In genomic region chr12:7847226-7847963, GRCh38 we compare ENCODE assay signal across 12 cellular contexts. TPM values are rescaled to one million over a fixed set of nuclear protein-coding genes. Genes with fewer than 3 reads are reported as not detected.
DNase-seq lines count a peak whose midpoint lies in the region; ATAC-seq and TF ChIP-seq lines count a peak whose summit lies in the region.
"Not testable (repeated sequence)": the region's sequence is repeated elsewhere in the genome, so short reads cannot be mapped to it uniquely, and the experiment has no call there.
"Had no signal": no experiment of that assay in that cellular context is flagged by ENCODE, and none has a peak within 500 bp of the region (broad histone marks: within the 10 kb centered on the region; RNA-seq: fewer than 3 reads in every experiment).

No MANE protein-coding gene starts in this region.

- not testable (repeated sequence) for TF ChIP-seq CTCF in choroid plexus epithelial cell (conservative IDR thresholded peaks at IDR 0.05; ENCODE audit: low read depth, low read length); mesothelial cell of epicardium (IDR thresholded peaks at IDR 0.05; ENCODE audit: unreplicated experiment); progenitor cell of endocrine pancreas (IDR thresholded peaks at IDR 0.05; ENCODE audit: unreplicated experiment)

- not testable (repeated sequence) for H3K36me3 Mint-ChIP-seq in mesothelial cell of epicardium; progenitor cell of endocrine pancreas (ENCODE audit: insufficient read depth)

- H3K27ac Mint-ChIP-seq in mesothelial cell of epicardium = peak overlapping the region; percentile 71
- H3K27ac Mint-ChIP-seq in progenitor cell of endocrine pancreas = peak overlapping the region; percentile 2

- ATAC-seq in GM18909 (IDR thresholded peaks at IDR 0.05; ENCODE audit: poor library complexity, unreplicated experiment) (peak; percentile 43), HG02885 (IDR thresholded peaks at IDR 0.05; ENCODE audit: poor library complexity, unreplicated experiment) (peak; percentile 40)

- peaks cover 40% of the 10 kb centered on the region for H3K4me1 Mint-ChIP-seq in mesothelial cell of epicardium
- peaks cover 14% of the 10 kb centered on the region for H3K4me1 Mint-ChIP-seq in progenitor cell of endocrine pancreas (ENCODE audit: low read depth)

- H3K9me3 Mint-ChIP-seq in mesothelial cell of epicardium; progenitor cell of endocrine pancreas (ENCODE audit: low read depth): not testable (repeated sequence)

- not testable (repeated sequence) for H3K27me3 Mint-ChIP-seq in mesothelial cell of epicardium (ENCODE audit: low read depth); progenitor cell of endocrine pancreas

- peak; percentile 69 for DNase-seq in NCI-H2171 treated with DMSO at 0.1 percent for 48 hours (lab: John Stamatoyannopoulos, UW)
- peak; percentile 37 for DNase-seq in choroid plexus epithelial cell (ENCODE audit: low read depth)
- DNase-seq in globus pallidus (ENCODE audit: low spot score) = peak; percentile 24
- not testable (repeated sequence) for DNase-seq in mesothelial cell of epicardium (ENCODE audit: low spot score in 2 of 2, unreplicated experiment in 2 of 2); progenitor cell of endocrine pancreas (ENCODE audit: low spot score, unreplicated experiment)

- not testable (repeated sequence) for H3K4me3 ChIP-seq in choroid plexus epithelial cell (ENCODE audit: low read depth, low read length)

- H3K4me3 Mint-ChIP-seq in mesothelial cell of epicardium; progenitor cell of endocrine pancreas (ENCODE audit: low read depth): not testable (repeated sequence)

RNA-seq across cellular contexts. Expression of gene SLC2A14, which starts 25.3 kb away (rescaled TPM):
- total RNA-seq in mesothelial cell of epicardium (4.7 to 5.1 TPM (median 4.9 TPM) in 3 replicates), progenitor cell of endocrine pancreas (14.5 and 18.6 TPM in 2 replicates)
- total RNA-seq: Right ventricle myocardium inferior, stomach had no signal

RNA-seq across cellular contexts. Expression of gene NANOG, which starts 58.2 kb away (rescaled TPM):
- total RNA-seq in mesothelial cell of epicardium = 0.32 to 0.58 TPM (median 0.42 TPM) in 3 replicates
- total RNA-seq in progenitor cell of endocrine pancreas = 0.64 and 0.74 TPM in 2 replicates
- total RNA-seq: activated CD8-positive, alpha-beta T cell treated with anti-CD3 and anti-CD28 coated beads for 36 hours; cardiac septum; natural killer cell; Right ventricle myocardium inferior had no signal
